12 cellular contexts compared by ENCODE assay signal in the genomic region with DNA sequence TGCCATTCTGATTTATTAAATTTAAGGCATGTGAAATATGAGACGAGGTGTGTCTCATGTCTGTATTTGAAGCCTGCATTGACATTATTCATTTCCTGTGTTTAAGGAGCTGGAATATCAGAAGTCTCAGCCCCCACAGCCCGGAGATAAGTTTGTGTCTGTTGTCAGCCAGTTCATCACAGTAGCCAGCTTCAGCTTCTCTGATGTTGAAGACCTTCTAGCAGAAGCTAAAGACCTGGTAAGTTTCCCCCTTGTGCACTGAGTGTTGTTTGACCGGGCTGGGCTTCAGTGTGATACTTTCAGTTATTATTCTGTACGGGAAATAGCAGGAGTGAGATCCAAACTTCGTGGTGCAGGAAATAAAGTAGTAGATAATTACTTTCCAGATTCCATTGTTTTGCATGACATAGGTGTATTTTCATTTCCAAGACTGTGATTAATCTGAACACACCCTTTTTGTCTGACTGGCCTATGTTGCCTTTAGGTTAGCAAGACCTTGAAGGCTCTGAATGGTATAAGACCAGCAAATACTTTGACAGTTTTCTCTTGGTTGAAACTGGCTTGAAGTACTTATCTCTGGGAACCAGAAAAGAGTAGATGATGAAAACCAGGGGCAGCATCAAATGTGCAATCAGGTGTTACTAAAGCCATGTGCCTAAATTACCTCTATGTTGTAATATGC.
DNase-seq lines count a peak whose midpoint lies in the region; ATAC-seq and TF ChIP-seq lines count a peak whose summit lies in the region.
"Had no signal": no experiment of that assay in that cellular context is flagged by ENCODE, and none has a peak within 500 bp of the region (broad histone marks: within the 10 kb centered on the region; RNA-seq: fewer than 3 reads in every experiment).

No MANE protein-coding gene starts in this region.

- CTCF ChIA-PET in activated naive CD4-positive, alpha-beta T cell treated with anti-CD3 and anti-CD28 coated beads for 36 hours (lab: Charles Lee), result interaction anchor here (1.0 kb wide), 1 partner anchor 239 kb away, joined by 3 read pairs; no protein-coding TSS in a partner anchor

- TF ChIP-seq CTCF in right atrium auricular region (IDR thresholded peaks at IDR 0.05) (no peak), thoracic aorta (IDR thresholded peaks at IDR 0.05) (no peak)

- H3K27ac Mint-ChIP-seq in activated naive CD4-positive, alpha-beta T cell treated with anti-CD3 and anti-CD28 coated beads for 36 hours, result no peak overlapping the region
- H3K27ac Mint-ChIP-seq in activated T-helper 1 cell treated with anti-CD3 and anti-CD28 coated beads, Interleukin-12 subunit alpha, Interleukin-12 subunit beta, Interleukin-2, Interleukin-4 antibody, amounts not matched to agents 30 ng/mL and 10 ng/mL and 1 ng/mL, durations not matched to agents 14 hours and 24 hours and 36 hours, result no peak overlapping the region

- H3K27ac ChIP-seq in right atrium auricular region (peak overlapping the region; percentile 76 to 86), thoracic aorta (peak overlapping the region; percentile 43 to 54)
- H3K27ac ChIP-seq: 22Rv1, HL-60 had no signal

- H3K9me3 ChIP-seq in adipocyte (ENCODE audit: control insufficient read depth, low read length) (no peaks in the 10 kb centered on the region), right atrium auricular region (no peaks in the 10 kb centered on the region), thoracic aorta (no peaks in the 10 kb centered on the region)

- H3K4me1 ChIP-seq in adipocyte (ENCODE audit: control insufficient read depth, insufficient read depth, low read length) (peaks cover 50% of the 10 kb centered on the region), right atrium auricular region (peaks cover 0 to 64% of the 10 kb centered on the region in 2 donors), thoracic aorta (ENCODE audit: control insufficient read depth in 1 of 2, low read depth in 2 of 2) (peaks cover 28 to 56% of the 10 kb centered on the region in 2 donors)

- H3K27me3 ChIP-seq in adipocyte (replicated peaks; ENCODE audit: control insufficient read depth, insufficient read depth, low read length) (no peaks in the 10 kb centered on the region), right atrium auricular region (no peaks in the 10 kb centered on the region), thoracic aorta (replicated peaks; ENCODE audit: insufficient read depth) (no peaks in the 10 kb centered on the region)

- H3K27me3 Mint-ChIP-seq in activated naive CD4-positive, alpha-beta T cell treated with anti-CD3 and anti-CD28 coated beads for 36 hours (ENCODE audit: low read depth), result no peaks in the 10 kb centered on the region
- H3K27me3 Mint-ChIP-seq in activated T-helper 1 cell treated with anti-CD3 and anti-CD28 coated beads, Interleukin-12 subunit alpha, Interleukin-12 subunit beta, Interleukin-2, Interleukin-4 antibody, amounts not matched to agents 30 ng/mL and 10 ng/mL and 1 ng/mL, durations not matched to agents 14 hours and 24 hours and 36 hours (ENCODE audit: insufficient read depth), result no peaks in the 10 kb centered on the region

- no peaks in the 10 kb centered on the region for H3K9me3 Mint-ChIP-seq in activated naive CD4-positive, alpha-beta T cell treated with anti-CD3 and anti-CD28 coated beads for 36 hours
- no peaks in the 10 kb centered on the region for H3K9me3 Mint-ChIP-seq in activated T-helper 1 cell treated with anti-CD3 and anti-CD28 coated beads, Interleukin-12 subunit alpha, Interleukin-12 subunit beta, Interleukin-2, Interleukin-4 antibody, amounts not matched to agents 30 ng/mL and 10 ng/mL and 1 ng/mL, durations not matched to agents 14 hours and 24 hours and 36 hours

- H3K4me3 ChIP-seq in adipocyte (ENCODE audit: low read length) (peak overlapping the region; percentile 10), right atrium auricular region (no peak overlapping the region), thoracic aorta (no peak overlapping the region)

- intact Hi-C loops in activated naive CD4-positive, alpha-beta T cell treated with anti-CD3 and anti-CD28 coated beads for 36 hours (cut with micrococcal nuclease), result no loop called here
- intact Hi-C loops in activated T-helper 1 cell treated with anti-CD3 and anti-CD28 coated beads, Interleukin-12 subunit alpha, Interleukin-12 subunit beta, Interleukin-2, Interleukin-4 antibody, amounts not matched to agents 30 ng/mL and 10 ng/mL and 1 ng/mL, durations not matched to agents 14 hours and 24 hours and 36 hours (cut with micrococcal nuclease), result no loop called here

- DNase-seq in DMS53 (lab: John Stamatoyannopoulos, UW) (peak; percentile 9), DMS53 treated with DMSO at 0.1 percent for 48 hours (lab: John Stamatoyannopoulos, UW; ENCODE audit: unreplicated experiment) (no peak), adipocyte (ENCODE audit: low read depth) (no peak), right atrium auricular region (ENCODE audit: low spot score) (no peak), thoracic aorta (ENCODE audit: low spot score) (no peak)
- no peak for DNase-seq in activated naive CD4-positive, alpha-beta T cell treated with anti-CD3 and anti-CD28 coated beads for 36 hours
- DNase-seq in activated T-helper 1 cell treated with anti-CD3 and anti-CD28 coated beads, Interleukin-12 subunit alpha, Interleukin-12 subunit beta, Interleukin-2, Interleukin-4 antibody, amounts not matched to agents 30 ng/mL and 10 ng/mL and 1 ng/mL, durations not matched to agents 14 hours and 24 hours and 36 hours (ENCODE audit: low spot score), result no peak
- no peak for DNase-seq in activated effector memory CD4-positive, alpha-beta T cell treated with anti-CD3 and anti-CD28 coated beads, Interleukin-2, amount 50 U/mL, for 16 hours
- DNase-seq: activated T-cell treated with anti-CD3 and anti-CD28 coated beads, Interleukin-2, amount 50 U/mL, for 48 hours; NCI-H1105 treated with DMSO at 0.1 percent for 48 hours had no signal

- no peak overlapping the region for H3K9ac ChIP-seq in adipocyte (ENCODE audit: low read length)

- no peaks in the 10 kb centered on the region for H3K4me1 Mint-ChIP-seq in activated naive CD4-positive, alpha-beta T cell treated with anti-CD3 and anti-CD28 coated beads for 36 hours (ENCODE audit: low read depth)
- no peaks in the 10 kb centered on the region for H3K4me1 Mint-ChIP-seq in activated T-helper 1 cell treated with anti-CD3 and anti-CD28 coated beads, Interleukin-12 subunit alpha, Interleukin-12 subunit beta, Interleukin-2, Interleukin-4 antibody, amounts not matched to agents 30 ng/mL and 10 ng/mL and 1 ng/mL, durations not matched to agents 14 hours and 24 hours and 36 hours (ENCODE audit: low read depth)

- H3K4me3 Mint-ChIP-seq in activated naive CD4-positive, alpha-beta T cell treated with anti-CD3 and anti-CD28 coated beads for 36 hours, result no peak overlapping the region
- H3K4me3 Mint-ChIP-seq in activated T-helper 1 cell treated with anti-CD3 and anti-CD28 coated beads, Interleukin-12 subunit alpha, Interleukin-12 subunit beta, Interleukin-2, Interleukin-4 antibody, amounts not matched to agents 30 ng/mL and 10 ng/mL and 1 ng/mL, durations not matched to agents 14 hours and 24 hours and 36 hours, result no peak overlapping the region

- H3K36me3 ChIP-seq in adipocyte (ENCODE audit: control insufficient read depth, insufficient read depth, low read length, severe bottlenecking) (peaks cover 28% of the 10 kb centered on the region), right atrium auricular region (peaks cover 33% of the 10 kb centered on the region), thoracic aorta (peaks cover 10% of the 10 kb centered on the region)

- peaks cover 22% of the 10 kb centered on the region for H3K36me3 Mint-ChIP-seq in activated naive CD4-positive, alpha-beta T cell treated with anti-CD3 and anti-CD28 coated beads for 36 hours (ENCODE audit: low read depth)
- H3K36me3 Mint-ChIP-seq in activated T-helper 1 cell treated with anti-CD3 and anti-CD28 coated beads, Interleukin-12 subunit alpha, Interleukin-12 subunit beta, Interleukin-2, Interleukin-4 antibody, amounts not matched to agents 30 ng/mL and 10 ng/mL and 1 ng/mL, durations not matched to agents 14 hours and 24 hours and 36 hours (ENCODE audit: low read depth), result peaks cover 10% of the 10 kb centered on the region

- ATAC-seq in thoracic aorta (ENCODE audit: insufficient number of reproducible peaks, low FRiP score, low read depth), result no peak
